ENCODE assay signal across 1 cellular context in the genomic region with DNA sequence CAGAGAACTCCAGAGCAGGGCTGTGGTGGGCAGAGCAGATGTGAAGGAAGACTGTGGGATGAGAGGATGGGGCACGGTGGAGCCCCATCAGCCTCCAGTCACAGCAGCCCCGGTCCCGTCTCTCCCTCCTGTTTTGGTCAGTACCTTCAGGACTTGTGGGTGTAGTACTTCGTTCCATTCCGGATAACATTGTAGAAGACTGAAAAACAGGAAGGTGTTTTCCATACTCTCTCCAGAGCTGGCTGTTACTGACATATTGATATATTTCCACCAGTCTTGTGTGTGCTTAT.
TF ChIP-seq lines count a peak whose summit lies in the region.

No MANE protein-coding gene starts in this region.

TF ChIP-seq in HEK293, 187 proteins besides CTCF, POLR2A, EP300 and RAD21 (continued from another document):
- no peak for TF ChIP-seq ZNF530 (tag by site-specific recombination; IDR thresholded peaks at IDR 0.05; ENCODE audit: low read depth)
- TF ChIP-seq ZNF239 (tag by site-specific recombination; IDR thresholded peaks at IDR 0.05), result no peak
TF ChIP-seq in HEK293: peak in this region for 2.
